ENCODE assay signal across 23 cellular contexts in genomic region chr15:85813234-85813633, GRCh38.
"Had no signal": no experiment of that assay in that cellular context is flagged by ENCODE, and none has a peak within 500 bp of the region (broad histone marks: within the 10 kb centered on the region; RNA-seq: fewer than 3 reads in every experiment).

No MANE protein-coding gene starts in this region.

- H3K27ac Mint-ChIP-seq: IgD-negative memory B cell had no signal

- H3K9me3 ChIP-seq: SJSA1 had no signal

- DNase-seq: Kasumi-1, MM.1S, NCI-H1092 treated with DMSO at 0.1 percent for 48 hours, NCI-H1436, NCI-H187, NCI-H2029, NCI-H2081 treated with DMSO at 0.1 percent for 48 hours, NCI-H2171, NCI-H226, NCI-H446, NCI-H510A, NCI-H524 treated with DMSO at 0.1 percent for 48 hours, NCI-H69, NCI-H774, Right ventricle myocardium superior, RPMI8226, SIG-M5 had no signal

- H3K27ac ChIP-seq: HL-60, KMS-11, SJSA1, SK-N-MC had no signal

- ATAC-seq: K562 had no signal

- H3K4me1 ChIP-seq: SJSA1 had no signal

- H3K36me3 Mint-ChIP-seq: IgD-negative memory B cell had no signal

- H3K4me3 ChIP-seq: K562, SJSA1, SK-N-MC had no signal

- H3K4me3 Mint-ChIP-seq: IgD-negative memory B cell had no signal

- H3K36me3 ChIP-seq: SJSA1 had no signal

- H3K9me3 Mint-ChIP-seq: IgD-negative memory B cell had no signal

- H3K27me3 Mint-ChIP-seq: IgD-negative memory B cell had no signal
